2 cellular contexts compared by ENCODE assay signal in the genomic region with DNA sequence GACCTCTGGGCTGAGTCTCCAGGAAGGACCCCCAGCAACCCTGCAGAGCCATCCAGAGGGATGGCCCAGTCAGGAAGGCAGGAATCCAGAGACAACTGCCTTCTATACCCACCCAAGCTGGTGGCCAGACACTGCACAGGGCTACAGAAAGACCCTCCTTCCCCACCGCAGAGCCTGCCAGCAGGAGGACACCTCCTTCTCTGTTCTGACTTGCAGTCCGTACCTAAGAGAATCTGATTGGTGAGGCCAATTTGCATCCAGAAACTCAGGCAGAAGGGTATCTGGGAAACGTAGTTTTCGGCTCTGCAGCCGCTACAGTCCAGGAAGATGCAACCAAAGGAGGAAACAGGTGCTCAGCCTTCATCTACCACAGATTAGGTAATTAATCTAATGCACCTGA.
TF ChIP-seq lines count a peak whose summit lies in the region.

No MANE protein-coding gene starts in this region.

TF ChIP-seq in GM23338, 12 proteins besides CTCF, POLR2A, EP300 and RAD21:
- TF ChIP-seq ETS1 (IDR thresholded peaks at IDR 0.05) (peak; percentile 61; the same call in 1 of the 2 replicates), EZH2 (IDR thresholded peaks at IDR 0.05; ENCODE audit: low read depth, unreplicated experiment) (no peak), POLR2AphosphoS5 (IDR thresholded peaks at IDR 0.05; ENCODE audit: low read depth) (peak; percentile 57; the same call in 1 of the 2 replicates)

TF ChIP-seq in H1, 55 proteins besides CTCF, POLR2A, EP300 and RAD21:
- TF ChIP-seq CHD2 (IDR thresholded peaks at IDR 0.05; ENCODE audit: low read length) (no peak), BACH1 (IDR thresholded peaks at IDR 0.05; ENCODE audit: low read length) (no peak), TCF12 (IDR thresholded peaks at IDR 0.05; ENCODE audit: low read depth, low read length) (no peak), ASH2L (IDR thresholded peaks at IDR 0.05; ENCODE audit: low read length) (no peak), EGR1 (IDR thresholded peaks at IDR 0.05; ENCODE audit: borderline replicate concordance, low read depth, low read length) (no peak), SIX5 (IDR thresholded peaks at IDR 0.05; ENCODE audit: low read depth, low read length) (peak; percentile 57), CREB1 (IDR thresholded peaks at IDR 0.05) (0 out of 2 replicates have a peak, but pooled peaks have one; percentile 23)
